ENCODE assay signal across 8 cellular contexts in genomic region chr17:80254396-80255241, GRCh38. TPM values are rescaled to one million over a fixed set of nuclear protein-coding genes. Genes with fewer than 3 reads are reported as not detected.
DNase-seq lines count a peak whose midpoint lies in the region; ATAC-seq and TF ChIP-seq lines count a peak whose summit lies in the region.

No MANE protein-coding gene starts in this region.

- ATAC-seq in HG02763 (IDR thresholded peaks at IDR 0.05; ENCODE audit: unreplicated experiment) (peak; percentile 57), heart left ventricle (peak in 3 of 4 donors; percentile 28 to 52 (median 49)), HG03442 (IDR thresholded peaks at IDR 0.05; ENCODE audit: unreplicated experiment) (no peak), HG02852 (IDR thresholded peaks at IDR 0.05; ENCODE audit: unreplicated experiment) (no peak)

- no peak overlapping the region for H3K4me3 ChIP-seq in GM06990 (replicated peaks; ENCODE audit: low read depth, low read length)
- H3K4me3 ChIP-seq in OCI-LY1 (ENCODE audit: low read depth, low read length, poor library complexity, severe bottlenecking): no peak overlapping the region
- H3K4me3 ChIP-seq in heart left ventricle: no peak overlapping the region

- H3K27me3 ChIP-seq in GM06990 (replicated peaks; ENCODE audit: control insufficient read depth, insufficient read depth, low read length): no peaks in the 10 kb centered on the region
- peaks cover 5% of the 10 kb centered on the region; the same call in 1 of the 2 replicates for H3K27me3 ChIP-seq in OCI-LY1 (ENCODE audit: insufficient read depth, low read length)
- no peaks in the 10 kb centered on the region for H3K27me3 ChIP-seq in heart left ventricle

- 82 to 84% (median 82%) methylated on average over 13 of the region's 13 CpGs for WGBS in heart left ventricle, 4 donors

- intact Hi-C loops in heart left ventricle (cut with DNase I): loop anchor here in 2 of 10 donors (5.0 to 10.0 kb wide), 2 partner anchors 107 to 250 kb away; partner anchors contain the start of gene EIF4A3 (in 1 of the 2)

- no peaks in the 10 kb centered on the region for H3K36me3 ChIP-seq in GM06990 (ENCODE audit: control insufficient read depth, insufficient read depth, low read length)
- H3K36me3 ChIP-seq in OCI-LY1 (ENCODE audit: insufficient read depth, low read length): no peaks in the 10 kb centered on the region
- H3K36me3 ChIP-seq in heart left ventricle: peaks cover 0 to 35% (median 11%) of the 10 kb centered on the region in 9 donors

- no peaks in the 10 kb centered on the region for H3K9me2 ChIP-seq in OCI-LY1 (ENCODE audit: low read depth, low read length)

- H3K27ac ChIP-seq in OCI-LY1 (ENCODE audit: low read depth, low read length, poor library complexity, severe bottlenecking) (no peak overlapping the region), heart left ventricle (peak overlapping the region in 2 of 12 donors; percentile 17 to 90)

- H3K9me3 ChIP-seq in OCI-LY1 (ENCODE audit: low read length) (no peaks in the 10 kb centered on the region), heart left ventricle (no peaks in the 10 kb centered on the region)

- TF ChIP-seq CTCF in GM06990 (IDR thresholded peaks at IDR 0.05; ENCODE audit: insufficient read depth, low read length, poor library complexity, severe bottlenecking): no peak
- no peak for TF ChIP-seq CTCF in OCI-LY1 (IDR thresholded peaks at IDR 0.05; ENCODE audit: low read length)
- no peak for TF ChIP-seq CTCF in heart left ventricle (IDR thresholded peaks at IDR 0.05)

- H3F3A ChIP-seq in OCI-LY1 (ENCODE audit: insufficient read depth, low read length): 0 out of 2 replicates have a peak, but pooled peaks cover 5% of the 10 kb centered on the region

- TF ChIP-seq POLR2A in heart left ventricle (IDR thresholded peaks at IDR 0.05): no peak

- DNase-seq in GM06990 (ENCODE audit: extremely low read depth, insufficient read length) (peak; percentile 54), activated T-helper 1 cell treated with Interleukin-2 at 50 U/mL for 16 hours (ENCODE audit: low read depth) (peak; percentile 37), heart left ventricle (no peak)
- DNase-seq in stimulated activated CD4-positive, alpha-beta T cell treated with anti-CD3 and anti-CD28 coated beads, Interleukin-1b, Interleukin-23, amount 100 ng/mL, for 48 hours: peak; percentile 80

- peak overlapping the region; percentile 29; the same call in 1 of the 2 replicates for H3K4me2 ChIP-seq in OCI-LY1 (ENCODE audit: low read length)

- H4K20me1 ChIP-seq in OCI-LY1 (ENCODE audit: insufficient read depth, low read length): no peaks in the 10 kb centered on the region

- H3K79me2 ChIP-seq in OCI-LY1 (ENCODE audit: insufficient read depth, low read length): no peaks in the 10 kb centered on the region

- H3K9ac ChIP-seq in OCI-LY1 (ENCODE audit: low read length): 0 out of 2 replicates have a peak overlapping the region, but pooled peaks have one; percentile 18

- H3K4me1 ChIP-seq in OCI-LY1 (ENCODE audit: insufficient read depth, low read length, severe bottlenecking) (peaks cover 15% of the 10 kb centered on the region), heart left ventricle (peaks cover 0 to 37% (median 3%) of the 10 kb centered on the region in 12 donors)

- no peak overlapping the region for H2AFZ ChIP-seq in OCI-LY1 (ENCODE audit: low read length)

RNA-seq across cellular contexts. Expression of gene RNF213, which starts 6.0 kb away (rescaled TPM):
- total RNA-seq in heart left ventricle: 100 to 1,000 TPM in 1 of 9 donors, 10 to 100 TPM in 8; 24.2 to 167 (median 32.7) TPM
- 10 to 100 TPM; 23.1 to 31.4 TPM for polyA plus RNA-seq in heart left ventricle

RNA-seq across cellular contexts. Expression of gene SLC26A11, which starts 34.4 kb away (rescaled TPM):
- 10 to 100 TPM in 2 of 9 donors, 1 to 10 TPM in 7; 2.4 to 13.0 (median 4.6) TPM for total RNA-seq in heart left ventricle
- polyA plus RNA-seq in heart left ventricle: 1 to 10 TPM; 2.7 to 3.4 TPM

RNA-seq across cellular contexts. Expression of gene SGSH, which starts 34.5 kb away (rescaled TPM):
- total RNA-seq in heart left ventricle: 10 to 100 TPM in 8 of 9 donors, 1 to 10 TPM in 1; 6.4 to 27.0 (median 14.9) TPM
- 10 to 100 TPM; 11.9 to 12.8 TPM for polyA plus RNA-seq in heart left ventricle

Comparison
In these comparisons a context has a peak if more than half of its experiments do, and no peak if none do; other contexts are left out.
1. DNase-seq: peak in GM06990 (single experiment), activated T-helper 1 cell treated with Interleukin-2 at 50 U/mL for 16 hours (single experiment) and stimulated activated CD4-positive, alpha-beta T cell treated with anti-CD3 and anti-CD28 coated beads, Interleukin-1b, Interleukin-23, amount 100 ng/mL, for 48 hours (single experiment); none in heart left ventricle (0 of 5).
2. ATAC-seq: peak in HG02763 (single experiment) and heart left ventricle (3 of 4); none in HG03442 (single experiment) and HG02852 (single experiment).